Comparison of ENCODE assay signal across 9 cellular contexts in genomic region chr7:144127714-144128334, GRCh38. TPM values are rescaled to one million over a fixed set of nuclear protein-coding genes. Genes with fewer than 3 reads are reported as not detected.
DNase-seq lines count a peak whose midpoint lies in the region; ATAC-seq and TF ChIP-seq lines count a peak whose summit lies in the region.
"Had no signal": no experiment of that assay in that cellular context is flagged by ENCODE, and none has a peak within 500 bp of the region (broad histone marks: within the 10 kb centered on the region; RNA-seq: fewer than 3 reads in every experiment).

No MANE protein-coding gene starts in this region.

- TF ChIP-seq POLR2A in prostate gland (IDR thresholded peaks at IDR 0.05), result no peak

- H3K9me3 Mint-ChIP-seq in activated naive CD4-positive, alpha-beta T cell treated with anti-CD3 and anti-CD28 coated beads, Interleukin-2, amount 10 ng/mL, durations not matched to agents 7 days and 5 days, result no peaks in the 10 kb centered on the region
- H3K9me3 Mint-ChIP-seq: stimulated activated naive CD8-positive, alpha-beta T cell treated with anti-CD3 and anti-CD28 coated beads, Interleukin-15, Interleukin-2, amounts not matched to agents 100 ng/mL and 50 ng/mL, for 24 hours had no signal

- intact Hi-C loops in head of caudate nucleus (cut with DNase I), result no loop called here
- intact Hi-C loops in prostate gland (cut with DNase I), result no loop called here
- intact Hi-C loops in aorta (cut with DNase I), result no loop called here

- H3K36me3 ChIP-seq in prostate gland, result no peaks in the 10 kb centered on the region
- H3K36me3 ChIP-seq in aorta (ENCODE audit: control insufficient read depth in 1 of 2, insufficient read depth in 2 of 2, low read length in 1 of 2), result no peaks in the 10 kb centered on the region

- H3K4me1 Mint-ChIP-seq in activated naive CD4-positive, alpha-beta T cell treated with anti-CD3 and anti-CD28 coated beads, Interleukin-2, amount 10 ng/mL, durations not matched to agents 7 days and 5 days, result no peaks in the 10 kb centered on the region

- no peak overlapping the region for H3K27ac ChIP-seq in prostate gland
- H3K27ac ChIP-seq in aorta (ENCODE audit: low read depth in 1 of 2, low read length in 2 of 2), result no peak overlapping the region

- H3K27me3 ChIP-seq in prostate gland (replicated peaks; ENCODE audit: insufficient read depth) (no peaks in the 10 kb centered on the region), aorta (ENCODE audit: control insufficient read depth in 1 of 2, insufficient read depth in 2 of 2, low read length in 1 of 2) (no peaks in the 10 kb centered on the region)

- H3K27ac Mint-ChIP-seq in activated naive CD4-positive, alpha-beta T cell treated with anti-CD3 and anti-CD28 coated beads, Interleukin-2, amount 10 ng/mL, durations not matched to agents 7 days and 5 days, result no peak overlapping the region
- H3K27ac Mint-ChIP-seq: stimulated activated naive CD8-positive, alpha-beta T cell treated with anti-CD3 and anti-CD28 coated beads, Interleukin-15, Interleukin-2, amounts not matched to agents 100 ng/mL and 50 ng/mL, for 24 hours had no signal

- H3K36me3 Mint-ChIP-seq in activated naive CD4-positive, alpha-beta T cell treated with anti-CD3 and anti-CD28 coated beads, Interleukin-2, amount 10 ng/mL, durations not matched to agents 7 days and 5 days, result no peaks in the 10 kb centered on the region

- no peak overlapping the region for H3K4me3 Mint-ChIP-seq in activated naive CD4-positive, alpha-beta T cell treated with anti-CD3 and anti-CD28 coated beads, Interleukin-2, amount 10 ng/mL, durations not matched to agents 7 days and 5 days
- H3K4me3 Mint-ChIP-seq: stimulated activated naive CD8-positive, alpha-beta T cell treated with anti-CD3 and anti-CD28 coated beads, Interleukin-15, Interleukin-2, amounts not matched to agents 100 ng/mL and 50 ng/mL, for 24 hours had no signal

- DNase-seq in MV-4-11 (lab: John Stamatoyannopoulos, UW) (peak; percentile 57), SKM-1 (lab: John Stamatoyannopoulos, UW; ENCODE audit: unreplicated experiment) (peak; percentile 52), head of caudate nucleus (peak; percentile 19 to 90 (median 74)), prostate gland (ENCODE audit: low spot score) (peak; percentile 76), aorta (peak; percentile 89 to 95)
- DNase-seq in activated naive CD4-positive, alpha-beta T cell treated with anti-CD3 and anti-CD28 coated beads, Interleukin-2, amount 10 ng/mL, durations not matched to agents 7 days and 5 days, result peak; percentile 93

- WGBS in prostate gland, result 38% methylated on average over 6 of the region's 6 CpGs
- WGBS in aorta, 2 donors, result 37 to 38% methylated on average over 6 of the region's 6 CpGs

- peak; percentile 100 for ATAC-seq in HG02571 (IDR thresholded peaks at IDR 0.05; ENCODE audit: unreplicated experiment)
- ATAC-seq in aorta (ENCODE audit: low FRiP score), result peak; percentile 91

- H3K4me3 ChIP-seq in prostate gland (no peak overlapping the region), aorta (ENCODE audit: low read length in 2 of 2) (no peak overlapping the region)

- no peaks in the 10 kb centered on the region for H3K9me3 ChIP-seq in prostate gland
- H3K9me3 ChIP-seq in aorta (ENCODE audit: control insufficient read depth, low read length), result peaks cover 2% of the 10 kb centered on the region

- H3K4me1 ChIP-seq in prostate gland (replicated peaks) (no peaks in the 10 kb centered on the region), aorta (ENCODE audit: control insufficient read depth in 1 of 2, insufficient read depth in 2 of 2, low read length in 2 of 2) (no peaks in the 10 kb centered on the region)

- peak; percentile 93 for TF ChIP-seq CTCF in GM12873 (IDR thresholded peaks at IDR 0.05; ENCODE audit: insufficient read depth, low read depth, low read length, missing control alignments)
- peak; percentile 58 to 69 (median 66) for TF ChIP-seq CTCF in prostate gland (IDR thresholded peaks at IDR 0.05)

- CTCF ChIA-PET in activated naive CD4-positive, alpha-beta T cell treated with anti-CD3 and anti-CD28 coated beads, Interleukin-2, amount 10 ng/mL, durations not matched to agents 7 days and 5 days (lab: Charles Lee), result interaction anchor here (0.6 to 1.6 kb wide), 19 partner anchors 13 to 701 kb away, joined by 3 to 12 read pairs (median 3); partner anchors contain the start of gene TCAF1

- H3K27me3 Mint-ChIP-seq in activated naive CD4-positive, alpha-beta T cell treated with anti-CD3 and anti-CD28 coated beads, Interleukin-2, amount 10 ng/mL, durations not matched to agents 7 days and 5 days, result peaks cover 4% of the 10 kb centered on the region

RNA-seq across cellular contexts. Expression of gene OR2A14, which starts 4.8 kb away (rescaled TPM):
- total RNA-seq in prostate gland, result not detected
- total RNA-seq in aorta, result not detected
- polyA plus RNA-seq in aorta, result not detected

RNA-seq across cellular contexts. Expression of gene OR2A2, which starts 18.4 kb away (rescaled TPM):
- total RNA-seq in prostate gland, result not detected
- not detected for total RNA-seq in aorta
- not detected for polyA plus RNA-seq in aorta

RNA-seq across cellular contexts. Expression of gene OR2A12, which starts 41.7 kb away (rescaled TPM):
- total RNA-seq in prostate gland, result not detected
- total RNA-seq in aorta, result not detected
- polyA plus RNA-seq in aorta, result not detected

RNA-seq across cellular contexts. Expression of gene CTAGE4, which starts 55.4 kb away (rescaled TPM):
- 1 to 10 TPM; 1.4 to 2.0 TPM for total RNA-seq in prostate gland
- total RNA-seq in aorta, result 1 to 10 TPM in 1 of 2 donors, not detected in 1; 4.3 TPM
- polyA plus RNA-seq in aorta, result 1 to 10 TPM; 1.5 to 2.0 TPM

RNA-seq across cellular contexts. Expression of gene OR2A25, which starts 58.2 kb away (rescaled TPM):
- total RNA-seq in prostate gland, result not detected
- not detected for total RNA-seq in aorta
- polyA plus RNA-seq in aorta, result not detected
